Comparison of ENCODE assay signal across 24 cellular contexts in the genomic region with DNA sequence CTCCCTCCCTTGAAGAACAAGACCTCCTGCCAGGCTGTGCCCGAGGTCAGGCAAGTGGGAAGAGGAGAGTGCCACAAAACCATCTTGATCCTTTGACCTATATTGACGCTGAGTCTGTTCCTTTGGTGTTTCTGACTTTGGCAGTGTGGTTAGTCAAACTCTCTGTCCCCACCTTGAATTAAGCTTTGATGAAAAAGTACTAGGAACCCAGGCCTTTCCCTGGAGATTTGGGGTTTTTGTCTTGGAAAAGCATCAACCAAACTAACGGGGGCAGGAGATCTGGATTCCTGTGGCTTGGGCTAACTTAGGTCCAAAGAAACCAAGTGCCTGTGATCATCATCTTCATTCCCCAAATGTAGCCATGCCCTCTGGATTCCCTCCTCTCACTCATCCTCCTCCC.
"Had no signal": no experiment of that assay in that cellular context is flagged by ENCODE, and none has a peak within 500 bp of the region (broad histone marks: within the 10 kb centered on the region; RNA-seq: fewer than 3 reads in every experiment).

No MANE protein-coding gene starts in this region.

- H3K27ac ChIP-seq: brain microvascular endothelial cell, esophagus muscularis mucosa, left ventricle myocardium inferior, right atrium auricular region, vagina had no signal

- H3K4me3 ChIP-seq: esophagus muscularis mucosa, left ventricle myocardium inferior, lung, mucosa of descending colon, right atrium auricular region, vagina had no signal

- H3K9me3 ChIP-seq: esophagus muscularis mucosa, left ventricle myocardium inferior, mucosa of descending colon, right atrium auricular region, vagina had no signal

- H3K36me3 ChIP-seq: brain microvascular endothelial cell, left ventricle myocardium inferior, right atrium auricular region had no signal

- H3K4me1 ChIP-seq: esophagus muscularis mucosa, left ventricle myocardium inferior, right atrium auricular region, vagina had no signal

- H3K4me3 Mint-ChIP-seq: activated CD4-positive, alpha-beta memory T cell treated with anti-CD3 and anti-CD28 coated beads, Interleukin-2, amount 10 ng/mL, durations not matched to agents 7 days and 5 days; activated CD4-positive, alpha-beta T cell treated with anti-CD3 and anti-CD28 coated beads, Interleukin-2, amount 10 ng/mL, durations not matched to agents 7 days and 5 days; activated T-cell treated with anti-CD3 and anti-CD28 coated beads, Interleukin-2, amount 50 U/mL, for 24 hours; dendritic cell treated with granulocyte-macrophage colony-stimulating factor and Interleukin-4, amounts not matched to agents 40 ng/mL and 50 ng/mL, for 4 days; nephron; type B pancreatic cell had no signal

- DNase-seq: activated CD4-positive, alpha-beta memory T cell treated with anti-CD3 and anti-CD28 coated beads, Interleukin-2, amount 10 ng/mL, durations not matched to agents 7 days and 5 days; activated CD4-positive, alpha-beta T cell treated with anti-CD3 and anti-CD28 coated beads, Interleukin-2, amount 10 ng/mL, durations not matched to agents 7 days and 5 days; activated CD4-positive, CD25-positive, alpha-beta regulatory T cell treated with anti-CD3 and anti-CD28 coated beads, Interleukin-2, amount 50 U/mL, for 72 hours; activated CD8-positive, alpha-beta memory T cell treated with anti-CD3 and anti-CD28 coated beads, Interleukin-2, amount 50 U/mL, for 48 hours; activated gamma-delta T cell treated with Interleukin-2 at 50 U/mL for 16 hours; activated naive CD4-positive, alpha-beta T cell treated with anti-CD3 and anti-CD28 coated beads, Interleukin-2, amount 50 U/mL, for 16 hours; activated T-cell treated with anti-CD3 and anti-CD28 coated beads, Interleukin-2, amount 50 U/mL, for 24 hours; amniotic stem cell; brain microvascular endothelial cell; glutamatergic neuron; islet precursor cell; left ventricle myocardium inferior; mucosa of descending colon; nucleus accumbens; stimulated activated CD4-positive, alpha-beta T cell treated with anti-CD3 and anti-CD28 coated beads, Interleukin-2, amount 100 ng/mL, for 48 hours; stimulated activated naive CD4-positive, alpha-beta T cell treated with Interleukin-2 at 50 U/mL for 16 hours; T-helper 1 cell had no signal

- H3K27ac Mint-ChIP-seq: activated CD4-positive, alpha-beta memory T cell treated with anti-CD3 and anti-CD28 coated beads, Interleukin-2, amount 10 ng/mL, durations not matched to agents 7 days and 5 days; activated CD4-positive, alpha-beta T cell treated with anti-CD3 and anti-CD28 coated beads, Interleukin-2, amount 10 ng/mL, durations not matched to agents 7 days and 5 days; activated T-cell treated with anti-CD3 and anti-CD28 coated beads, Interleukin-2, amount 50 U/mL, for 24 hours; dendritic cell treated with granulocyte-macrophage colony-stimulating factor and Interleukin-4, amounts not matched to agents 40 ng/mL and 50 ng/mL, for 4 days; nephron; type B pancreatic cell had no signal

- H3K27me3 Mint-ChIP-seq: activated CD4-positive, alpha-beta memory T cell treated with anti-CD3 and anti-CD28 coated beads, Interleukin-2, amount 10 ng/mL, durations not matched to agents 7 days and 5 days; activated CD4-positive, alpha-beta T cell treated with anti-CD3 and anti-CD28 coated beads, Interleukin-2, amount 10 ng/mL, durations not matched to agents 7 days and 5 days; activated T-cell treated with anti-CD3 and anti-CD28 coated beads, Interleukin-2, amount 50 U/mL, for 24 hours; dendritic cell treated with granulocyte-macrophage colony-stimulating factor and Interleukin-4, amounts not matched to agents 40 ng/mL and 50 ng/mL, for 4 days; type B pancreatic cell had no signal

- H3K9me3 Mint-ChIP-seq: activated CD4-positive, alpha-beta memory T cell treated with anti-CD3 and anti-CD28 coated beads, Interleukin-2, amount 10 ng/mL, durations not matched to agents 7 days and 5 days; activated CD4-positive, alpha-beta T cell treated with anti-CD3 and anti-CD28 coated beads, Interleukin-2, amount 10 ng/mL, durations not matched to agents 7 days and 5 days; activated T-cell treated with anti-CD3 and anti-CD28 coated beads, Interleukin-2, amount 50 U/mL, for 24 hours; dendritic cell treated with granulocyte-macrophage colony-stimulating factor and Interleukin-4, amounts not matched to agents 40 ng/mL and 50 ng/mL, for 4 days; nephron; type B pancreatic cell had no signal

- H3K27me3 ChIP-seq: brain microvascular endothelial cell, esophagus muscularis mucosa, right atrium auricular region, vagina had no signal
